Comparison of ENCODE assay signal across 17 cellular contexts in genomic region chr11:128294001-128294684, GRCh38.
A peak's percentile ranks its signal among the peaks of the same experiment; 100 is the strongest.
DNase-seq lines count a peak whose midpoint lies in the region; ATAC-seq and TF ChIP-seq lines count a peak whose summit lies in the region.
"Had no signal": no experiment of that assay in that cellular context is flagged by ENCODE, and none has a peak within 500 bp of the region (broad histone marks: within the 10 kb centered on the region; RNA-seq: fewer than 3 reads in every experiment).

No MANE protein-coding gene starts in this region.

- H3K36me3 Mint-ChIP-seq in T-helper 2 cell treated with Interferon-gamma antibody and Interleukin-4, amounts not matched to agents 5 μg/mL and 100 μg/mL, for 36 hours (ENCODE audit: low read depth): peaks cover 24% of the 10 kb centered on the region
- H3K36me3 Mint-ChIP-seq in HFFc6 (ENCODE audit: low read depth): no peaks in the 10 kb centered on the region
- H3K36me3 Mint-ChIP-seq: IgD-negative memory B cell had no signal

- peak overlapping the region; percentile 43 for H3K18ac ChIP-seq in trophoblast cell (ENCODE audit: low read length)

- WGBS in trophoblast cell (ENCODE audit: extremely low coverage, insufficient coverage, insufficient read length): no CpG with 5 or more reads among the region's 11 CpGs
- 83% methylated on average over 4 of the region's 11 CpGs for WGBS in right lobe of liver (ENCODE audit: insufficient coverage, low coverage, low lambda C conversion rate, missing lambda C conversion rate)

- no peak for ATAC-seq in right lobe of liver

- intact Hi-C loops in ascending aorta (cut with DNase I): loop anchor here (2.0 to 5.0 kb wide), 7 partner anchors 87 to 262 kb away; no protein-coding TSS in a partner anchor
- intact Hi-C loops in right lobe of liver (cut with DNase I): loop anchor here in 1 of 2 donors (10.0 kb wide), 1 partner anchor 341 kb away; no protein-coding TSS in a partner anchor

- peak overlapping the region; percentile 74 to 77 for H3K27ac ChIP-seq in ascending aorta
- H3K27ac ChIP-seq in trophoblast cell (ENCODE audit: low read depth, low read length): no peak overlapping the region
- no peak overlapping the region for H3K27ac ChIP-seq in right lobe of liver
- H3K27ac ChIP-seq: PC-9 had no signal

- H3K14ac ChIP-seq in trophoblast cell (ENCODE audit: low read length): peak overlapping the region; percentile 8

- H2BK5ac ChIP-seq in trophoblast cell (ENCODE audit: low read depth, low read length, poor library complexity): peak overlapping the region; percentile 64

- TF ChIP-seq POLR2A in right lobe of liver (IDR thresholded peaks at IDR 0.05): no peak

- peak overlapping the region; percentile 31 for H4K91ac ChIP-seq in trophoblast cell (ENCODE audit: low read depth, low read length)

- H4K8ac ChIP-seq in trophoblast cell (ENCODE audit: low read depth, low read length): no peak overlapping the region

- no peak overlapping the region for H3K9ac ChIP-seq in trophoblast cell (ENCODE audit: low read length)

- H3K9me3 ChIP-seq in ascending aorta (no peaks in the 10 kb centered on the region), trophoblast cell (ENCODE audit: insufficient read depth, low read depth, low read length) (no peaks in the 10 kb centered on the region), right lobe of liver (no peaks in the 10 kb centered on the region)

- peaks cover 7 to 41% of the 10 kb centered on the region in 2 donors for H3K4me1 ChIP-seq in ascending aorta
- peaks cover 17 to 19% of the 10 kb centered on the region in 2 experiments for H3K4me1 ChIP-seq in trophoblast cell (ENCODE audit: control insufficient read depth in 1 of 2, insufficient read depth in 2 of 2, low read length in 2 of 2)
- peaks cover 0 to 5% (median 0%) of the 10 kb centered on the region in 4 donors for H3K4me1 ChIP-seq in right lobe of liver

- no peaks in the 10 kb centered on the region for H3K36me3 ChIP-seq in ascending aorta
- H3K36me3 ChIP-seq in trophoblast cell (ENCODE audit: control insufficient read depth in 1 of 2, insufficient read depth in 2 of 2, low read length in 2 of 2): no peaks in the 10 kb centered on the region
- no peaks in the 10 kb centered on the region for H3K36me3 ChIP-seq in right lobe of liver

- H3K27me3 ChIP-seq in ascending aorta: no peaks in the 10 kb centered on the region
- no peaks in the 10 kb centered on the region for H3K27me3 ChIP-seq in trophoblast cell (ENCODE audit: insufficient read depth, low read length)
- H3K27me3 ChIP-seq in right lobe of liver: no peaks in the 10 kb centered on the region

- peaks cover 10% of the 10 kb centered on the region for H3K9me3 Mint-ChIP-seq in T-helper 2 cell treated with Interferon-gamma antibody and Interleukin-4, amounts not matched to agents 5 μg/mL and 100 μg/mL, for 36 hours
- H3K9me3 Mint-ChIP-seq in HFFc6: no peaks in the 10 kb centered on the region
- H3K9me3 Mint-ChIP-seq: dendritic cell treated with granulocyte-macrophage colony-stimulating factor and Interleukin-4, amounts not matched to agents 40 ng/mL and 50 ng/mL, for 4 days; IgD-negative memory B cell had no signal

- H3K79me2 ChIP-seq in trophoblast cell (ENCODE audit: control insufficient read depth, insufficient read depth, low read length, poor library complexity): no peaks in the 10 kb centered on the region

- peak overlapping the region; percentile 62 for H3K27ac Mint-ChIP-seq in T-helper 2 cell treated with Interferon-gamma antibody and Interleukin-4, amounts not matched to agents 5 μg/mL and 100 μg/mL, for 36 hours
- 0 out of 2 replicates have a peak overlapping the region, but pooled peaks have one; percentile 13 for H3K27ac Mint-ChIP-seq in HFFc6
- H3K27ac Mint-ChIP-seq: dendritic cell treated with granulocyte-macrophage colony-stimulating factor and Interleukin-4, amounts not matched to agents 40 ng/mL and 50 ng/mL, for 4 days had no signal

- H2AK5ac ChIP-seq in trophoblast cell (ENCODE audit: low read length): peak overlapping the region; percentile 83

- H3K27me3 Mint-ChIP-seq in T-helper 2 cell treated with Interferon-gamma antibody and Interleukin-4, amounts not matched to agents 5 μg/mL and 100 μg/mL, for 36 hours (ENCODE audit: low read depth): no peaks in the 10 kb centered on the region
- H3K27me3 Mint-ChIP-seq in HFFc6 (ENCODE audit: insufficient read depth): no peaks in the 10 kb centered on the region

- H2AFZ ChIP-seq in trophoblast cell (ENCODE audit: insufficient read depth, low read length, poor library complexity): peak overlapping the region; percentile 57
- H2AFZ ChIP-seq: PC-9 had no signal

- peak overlapping the region; percentile 78 for H2BK120ac ChIP-seq in trophoblast cell (ENCODE audit: insufficient read depth, low read length, poor library complexity)

- H3K4me3 ChIP-seq in ascending aorta: no peak overlapping the region
- no peak overlapping the region for H3K4me3 ChIP-seq in trophoblast cell (ENCODE audit: low read depth, low read length)
- no peak overlapping the region for H3K4me3 ChIP-seq in right lobe of liver
- H3K4me3 ChIP-seq: PC-9 had no signal

- TF ChIP-seq CTCF in HFFc6 (IDR thresholded peaks at IDR 0.05) (no peak), ascending aorta (IDR thresholded peaks at IDR 0.05) (no peak), right lobe of liver (IDR thresholded peaks at IDR 0.05) (no peak)

- no peak overlapping the region for H3K23ac ChIP-seq in trophoblast cell (ENCODE audit: low read length)

- no peak overlapping the region for H3K4me2 ChIP-seq in trophoblast cell (ENCODE audit: low read length)
- H3K4me2 ChIP-seq: PC-9 had no signal

- no peak overlapping the region for H3K4me3 Mint-ChIP-seq in T-helper 2 cell treated with Interferon-gamma antibody and Interleukin-4, amounts not matched to agents 5 μg/mL and 100 μg/mL, for 36 hours
- H3K4me3 Mint-ChIP-seq in HFFc6: no peak overlapping the region
- H3K4me3 Mint-ChIP-seq: dendritic cell treated with granulocyte-macrophage colony-stimulating factor and Interleukin-4, amounts not matched to agents 40 ng/mL and 50 ng/mL, for 4 days had no signal

- peak overlapping the region; percentile 82 for H2BK12ac ChIP-seq in trophoblast cell (ENCODE audit: low read length)

- H3K4ac ChIP-seq in trophoblast cell (ENCODE audit: low read depth, low read length): peak overlapping the region; percentile 24

- no peak for DNase-seq in T-helper 2 cell treated with Interferon-gamma antibody and Interleukin-4, amounts not matched to agents 5 μg/mL and 100 μg/mL, for 36 hours (ENCODE audit: low spot score)
- DNase-seq in T-helper 2 cell (no peak), HFFc6 (no peak), ascending aorta (ENCODE audit: low spot score in 2 of 2) (no peak), trophoblast cell (no peak), right lobe of liver (no peak), SKM-1 treated with dmso at 0.1 percent for 144 hours (lab: John Stamatoyannopoulos, UW; ENCODE audit: unreplicated experiment) (no peak), pons (ENCODE audit: low spot score) (no peak)
- DNase-seq: amygdala, Calu3, hypothalamus, NCI-H1092, NCI-H446, PC-9, T-helper 9 cell had no signal

- H4K12ac ChIP-seq in trophoblast cell (ENCODE audit: low read depth, low read length): no peak overlapping the region

- H3K4me1 Mint-ChIP-seq in T-helper 2 cell treated with Interferon-gamma antibody and Interleukin-4, amounts not matched to agents 5 μg/mL and 100 μg/mL, for 36 hours (ENCODE audit: low read depth): peaks cover 87% of the 10 kb centered on the region
- peaks cover 40% of the 10 kb centered on the region for H3K4me1 Mint-ChIP-seq in HFFc6 (ENCODE audit: low read depth)

- H3K79me1 ChIP-seq in trophoblast cell (ENCODE audit: low read length): peaks cover 27% of the 10 kb centered on the region

Comparison
In these comparisons a context has a peak if more than half of its experiments do, and no peak if none do; other contexts are left out.
1. H3K27ac ChIP-seq: peak in ascending aorta (2 of 2); none in trophoblast cell (single experiment) and right lobe of liver (0 of 3).